ENCODE assay signal across 8 cellular contexts in the genomic region with DNA sequence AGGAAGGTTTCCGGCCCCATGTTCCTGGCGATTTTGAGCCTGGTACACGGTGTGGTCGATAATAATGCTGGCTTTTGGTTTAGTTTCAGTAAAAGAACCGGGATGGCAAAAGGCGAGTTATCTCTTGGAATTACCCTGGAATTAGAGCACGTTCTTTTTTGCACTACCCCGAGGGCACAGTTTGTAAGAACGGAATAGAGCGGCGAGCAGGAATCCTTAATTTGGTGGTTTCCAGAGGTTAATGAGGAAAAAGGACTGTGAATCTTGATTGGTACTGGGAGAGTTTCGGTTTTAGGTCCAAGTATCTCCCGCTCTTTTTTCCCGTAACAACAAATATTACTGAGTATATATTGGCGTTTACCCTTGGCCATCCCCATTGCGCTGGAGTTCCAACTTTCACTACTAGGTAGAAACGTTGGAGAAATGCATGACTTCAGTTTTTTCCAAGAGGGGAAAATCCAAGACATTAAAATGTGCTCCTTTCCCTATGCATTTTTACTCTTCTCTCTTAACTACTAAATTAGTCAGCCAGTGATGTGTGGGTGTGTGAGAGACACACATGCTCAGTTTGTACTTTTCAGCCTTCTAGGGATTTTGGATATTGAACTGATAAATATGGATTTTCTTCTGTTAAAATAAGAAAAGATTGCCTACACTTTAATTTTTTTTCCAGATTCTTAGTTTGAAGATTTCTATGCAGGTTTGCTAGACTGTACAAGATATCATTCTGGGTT.
DNase-seq lines count a peak whose midpoint lies in the region; ATAC-seq and TF ChIP-seq lines count a peak whose summit lies in the region.

No MANE protein-coding gene starts in this region.

- intact Hi-C loops in aorta (cut with DNase I), result loop anchor here (5.0 kb wide), 2 partner anchors 64 to 341 kb away; a partner anchor contains a TSS

- no peak for TF ChIP-seq CTCF in OCI-LY1 (IDR thresholded peaks at IDR 0.05; ENCODE audit: low read length)
- TF ChIP-seq CTCF in coronary artery (IDR thresholded peaks at IDR 0.05), result no peak
- TF ChIP-seq CTCF in mesothelial cell of epicardium (IDR thresholded peaks at IDR 0.05; ENCODE audit: unreplicated experiment), result no peak

- H4K20me1 ChIP-seq in OCI-LY1 (ENCODE audit: insufficient read depth, low read length), result no peaks in the 10 kb centered on the region

- H2AFZ ChIP-seq in OCI-LY1 (ENCODE audit: low read length), result peak overlapping the region; percentile 93

- DNase-seq in NCI-H345 (lab: John Stamatoyannopoulos, UW) (peak; percentile 46), NCI-H345 treated with DMSO at 0.1 percent for 48 hours (lab: John Stamatoyannopoulos, UW; ENCODE audit: unreplicated experiment) (no peak), coronary artery (ENCODE audit: low spot score) (no peak), mesothelial cell of epicardium (ENCODE audit: low spot score in 2 of 2, unreplicated experiment in 2 of 2) (no peak), aorta (no peak), NCI-H187 treated with DMSO at 0.1 percent for 48 hours (lab: John Stamatoyannopoulos, UW) (no peak)

- no peak for ATAC-seq in aorta (ENCODE audit: low FRiP score)
- ATAC-seq in HG03460 (IDR thresholded peaks at IDR 0.05; ENCODE audit: unreplicated experiment), result no peak

- H3K9me3 ChIP-seq in OCI-LY1 (ENCODE audit: low read length), result no peaks in the 10 kb centered on the region
- no peaks in the 10 kb centered on the region for H3K9me3 ChIP-seq in aorta (ENCODE audit: control insufficient read depth, low read length)

- no peaks in the 10 kb centered on the region for H3K79me2 ChIP-seq in OCI-LY1 (ENCODE audit: insufficient read depth, low read length)

- H3K27ac Mint-ChIP-seq in mesothelial cell of epicardium, result peak overlapping the region; percentile 100

- no peaks in the 10 kb centered on the region for H3K9me2 ChIP-seq in OCI-LY1 (ENCODE audit: low read depth, low read length)

- H3F3A ChIP-seq in OCI-LY1 (ENCODE audit: insufficient read depth, low read length), result no peaks in the 10 kb centered on the region

- H3K4me2 ChIP-seq in OCI-LY1 (ENCODE audit: low read length), result peak overlapping the region; percentile 81

- H3K36me3 Mint-ChIP-seq in mesothelial cell of epicardium, result peaks cover 7% of the 10 kb centered on the region

- peaks cover 48% of the 10 kb centered on the region for H3K4me1 Mint-ChIP-seq in mesothelial cell of epicardium

- no peaks in the 10 kb centered on the region for H3K36me3 ChIP-seq in OCI-LY1 (ENCODE audit: insufficient read depth, low read length)
- no peaks in the 10 kb centered on the region for H3K36me3 ChIP-seq in aorta (ENCODE audit: control insufficient read depth in 1 of 2, insufficient read depth in 2 of 2, low read length in 1 of 2)

- H3K27me3 ChIP-seq in OCI-LY1 (ENCODE audit: insufficient read depth, low read length) (no peaks in the 10 kb centered on the region), aorta (ENCODE audit: control insufficient read depth in 1 of 2, insufficient read depth in 2 of 2, low read length in 1 of 2) (no peaks in the 10 kb centered on the region)

- WGBS in aorta, 2 donors, result 1% methylated on average over 17 of the region's 17 CpGs

- H3K4me1 ChIP-seq in OCI-LY1 (ENCODE audit: insufficient read depth, low read length, severe bottlenecking) (peaks cover 21% of the 10 kb centered on the region), aorta (ENCODE audit: control insufficient read depth in 1 of 2, insufficient read depth in 2 of 2, low read length in 2 of 2) (no peaks in the 10 kb centered on the region)

- peak overlapping the region; percentile 76 for H3K4me3 ChIP-seq in OCI-LY1 (ENCODE audit: low read depth, low read length, poor library complexity, severe bottlenecking)
- H3K4me3 ChIP-seq in coronary artery, result peak overlapping the region; percentile 84
- H3K4me3 ChIP-seq in aorta (ENCODE audit: low read length in 2 of 2), result peak overlapping the region; percentile 73 to 86

- H3K4me3 Mint-ChIP-seq in mesothelial cell of epicardium, result peak overlapping the region; percentile 97

- H3K27ac ChIP-seq in OCI-LY1 (ENCODE audit: low read depth, low read length, poor library complexity, severe bottlenecking) (peak overlapping the region; percentile 90), coronary artery (peak overlapping the region; percentile 90 to 95), aorta (ENCODE audit: low read depth in 1 of 2, low read length in 2 of 2) (peak overlapping the region; percentile 36 to 92)

- H3K9me3 Mint-ChIP-seq in mesothelial cell of epicardium, result peaks cover 15% of the 10 kb centered on the region

- no peaks in the 10 kb centered on the region for H3K27me3 Mint-ChIP-seq in mesothelial cell of epicardium (ENCODE audit: low read depth)

- H3K9ac ChIP-seq in OCI-LY1 (ENCODE audit: low read length), result peak overlapping the region; percentile 83
